9 cellular contexts compared by ENCODE assay signal in the genomic region with DNA sequence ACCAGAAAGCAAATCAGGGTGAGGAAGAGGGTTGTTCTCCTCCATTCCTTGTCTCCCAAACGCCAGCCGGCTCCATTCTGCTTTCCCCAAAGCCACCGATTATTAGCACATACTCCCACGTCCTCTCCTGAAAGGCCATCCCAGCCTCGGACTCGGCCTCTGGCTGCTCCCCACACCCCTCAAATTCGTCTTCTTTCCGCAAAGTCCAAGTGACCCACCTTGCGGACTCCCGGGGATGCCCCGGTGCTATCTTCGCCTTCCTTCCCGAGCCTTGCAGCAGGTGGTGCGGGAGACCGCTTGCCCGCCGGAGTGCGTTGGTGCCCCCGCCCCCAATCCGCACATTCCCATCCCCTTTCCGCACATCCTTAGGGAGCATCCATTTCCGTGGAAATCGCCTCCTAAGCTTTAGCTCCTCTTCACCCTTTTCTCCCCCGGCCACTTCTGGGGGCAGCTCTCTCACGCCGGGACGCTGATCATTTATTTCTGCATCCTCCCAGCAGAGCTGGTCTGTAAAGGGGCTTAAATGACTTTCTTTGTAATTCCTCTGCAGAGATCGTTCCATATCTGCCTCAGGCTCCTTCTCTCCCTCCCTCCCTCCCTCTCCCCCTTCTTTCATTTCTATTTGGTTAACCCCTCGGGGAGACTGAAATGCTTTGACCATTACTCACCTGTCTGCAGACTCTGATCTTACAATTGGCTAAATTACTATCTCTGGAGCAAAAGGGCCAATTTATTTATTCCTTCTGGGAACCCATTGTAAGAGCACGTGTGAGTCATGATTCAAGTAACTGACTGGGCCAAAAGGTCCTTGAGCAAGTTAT. TPM values are rescaled to one million over a fixed set of nuclear protein-coding genes. Genes with fewer than 3 reads are reported as not detected.
A peak's percentile ranks its signal among the peaks of the same experiment; 100 is the strongest.
DNase-seq lines count a peak whose midpoint lies in the region; ATAC-seq and TF ChIP-seq lines count a peak whose summit lies in the region.
"Had no signal": no experiment of that assay in that cellular context is flagged by ENCODE, and none has a peak within 500 bp of the region (broad histone marks: within the 10 kb centered on the region; RNA-seq: fewer than 3 reads in every experiment).

No MANE protein-coding gene starts in this region.

- H3K4me1 Mint-ChIP-seq in Calu3 (ENCODE audit: low read depth, unreplicated experiment), result peaks cover 8% of the 10 kb centered on the region
- no peaks in the 10 kb centered on the region for H3K4me1 Mint-ChIP-seq in effector memory CD8-positive, alpha-beta T cell (ENCODE audit: low read depth in 2 of 2)
- peaks cover 0 to 1% (median 0%) of the 10 kb centered on the region in 3 donors for H3K4me1 Mint-ChIP-seq in T-cell

- DNase-seq in Calu3 (peak; percentile 45), NCI-H748 treated with DMSO at 0.1 percent for 48 hours (lab: John Stamatoyannopoulos, UW) (peak; percentile 26), fibroblast of the aortic adventitia (ENCODE audit: low read depth) (peak; percentile 98), posterior vena cava (ENCODE audit: low spot score) (no peak), T-cell (no peak)
- DNase-seq in effector memory CD8-positive, alpha-beta T cell, result no peak

- no TSS peak for BruUV-seq in Calu3 (replicated peaks; lab: Mats Ljungman, UMichigan)

- intact Hi-C loops in Calu3 (cut with micrococcal nuclease; ENCODE audit: unreplicated experiment), result loop anchor here (2.0 to 10.0 kb wide), 10 partner anchors 154 to 1174 kb away; a partner anchor contains a TSS
- intact Hi-C loops in posterior vena cava (cut with DNase I), result no loop called here

- peak overlapping the region; percentile 85 for H3K4me3 Mint-ChIP-seq in Calu3 (ENCODE audit: low read depth, unreplicated experiment)
- peak overlapping the region in 1 of 2 donors; percentile 55 for H3K4me3 Mint-ChIP-seq in effector memory CD8-positive, alpha-beta T cell
- no peak overlapping the region for H3K4me3 Mint-ChIP-seq in T-cell

- no peak overlapping the region for H3K27ac ChIP-seq in parathyroid adenoma
- H3K27ac ChIP-seq: VCaP had no signal

- H3K4me1 ChIP-seq in parathyroid adenoma, result no peaks in the 10 kb centered on the region

- no peak for TF ChIP-seq CTCF in Calu3 (IDR thresholded peaks at IDR 0.05; ENCODE audit: unreplicated experiment)
- TF ChIP-seq CTCF in fibroblast of the aortic adventitia (IDR thresholded peaks at IDR 0.05; ENCODE audit: insufficient read depth, low read length), result no peak
- TF ChIP-seq CTCF in parathyroid adenoma (IDR thresholded peaks at IDR 0.05), result no peak

- H3K9ac ChIP-seq in parathyroid adenoma, result no peak overlapping the region

- H3K4me3 ChIP-seq in fibroblast of the aortic adventitia (ENCODE audit: low read depth, low read length), result peak overlapping the region; percentile 83
- peak overlapping the region; percentile 59 for H3K4me3 ChIP-seq in parathyroid adenoma (ENCODE audit: low read depth, low read length)

- H3K79me2 ChIP-seq in parathyroid adenoma, result no peaks in the 10 kb centered on the region

- H3K9me3 Mint-ChIP-seq in Calu3 (ENCODE audit: low read depth, unreplicated experiment) (no peaks in the 10 kb centered on the region), T-cell (peaks cover 0 to 2% (median 0%) of the 10 kb centered on the region in 3 donors)
- peaks cover 3 to 7% of the 10 kb centered on the region in 2 donors for H3K9me3 Mint-ChIP-seq in effector memory CD8-positive, alpha-beta T cell

- POLR2A ChIA-PET in T-cell (lab: Charles Lee), result no interaction called here

- CTCF ChIA-PET in Calu3 (lab: Charles Lee), result interaction anchor here (0.6 to 1.6 kb wide), 3 partner anchors 445 to 501 kb away, joined by 3 to 4 read pairs (median 3); no protein-coding TSS in a partner anchor
- CTCF ChIA-PET in T-cell (lab: Charles Lee), result no interaction called here

- H3K36me3 ChIP-seq in parathyroid adenoma (ENCODE audit: control insufficient read depth, insufficient read depth, low read length), result no peaks in the 10 kb centered on the region

- H3K4me2 ChIP-seq in parathyroid adenoma (ENCODE audit: low read length), result peak overlapping the region; percentile 89

- H3K36me3 Mint-ChIP-seq in Calu3 (ENCODE audit: insufficient read depth, unreplicated experiment) (peaks cover 38% of the 10 kb centered on the region), T-cell (no peaks in the 10 kb centered on the region)
- no peaks in the 10 kb centered on the region for H3K36me3 Mint-ChIP-seq in effector memory CD8-positive, alpha-beta T cell (ENCODE audit: insufficient read depth)

- no peaks in the 10 kb centered on the region for H3K9me3 ChIP-seq in parathyroid adenoma (ENCODE audit: control insufficient read depth, low read length)

- H3K27me3 Mint-ChIP-seq in Calu3 (ENCODE audit: unreplicated experiment), result no peaks in the 10 kb centered on the region
- H3K27me3 Mint-ChIP-seq in effector memory CD8-positive, alpha-beta T cell, result peaks cover 16 to 27% of the 10 kb centered on the region in 2 donors
- peaks cover 25 to 28% of the 10 kb centered on the region in 2 donors for H3K27me3 Mint-ChIP-seq in T-cell

- peak overlapping the region; percentile 57 for H2AFZ ChIP-seq in parathyroid adenoma

- ATAC-seq in HG02973 (IDR thresholded peaks at IDR 0.05; ENCODE audit: unreplicated experiment) (no peak), T-cell (replicated peaks in 1 of 4) (no peak)
- no peak for ATAC-seq in effector memory CD8-positive, alpha-beta T cell (replicated peaks)

- no peaks in the 10 kb centered on the region for H3K27me3 ChIP-seq in parathyroid adenoma (ENCODE audit: control insufficient read depth, insufficient read depth, low read length)

- H3K27ac Mint-ChIP-seq in Calu3 (ENCODE audit: unreplicated experiment), result peak overlapping the region; percentile 57
- no peak overlapping the region for H3K27ac Mint-ChIP-seq in effector memory CD8-positive, alpha-beta T cell
- no peak overlapping the region for H3K27ac Mint-ChIP-seq in T-cell

RNA-seq across cellular contexts. Expression of a gene that starts 1.2 kb away (rescaled TPM):
- total RNA-seq in Calu3 (2022) (15.8 and 34.3 TPM in 2 replicates), fibroblast of the aortic adventitia (ENCODE audit: low replicate concordance) (0.74 and 25.2 TPM in 2 replicates), posterior vena cava (under 1 TPM; 0.19 to 0.33 TPM), T-cell (under 1 TPM in 1 of 5 donors, not detected in 4; 0.15 TPM)

Comparison
In these comparisons a context has a peak if more than half of its experiments do, and no peak if none do; other contexts are left out.
1. DNase-seq: peak in Calu3 (single experiment), NCI-H748 treated with DMSO at 0.1 percent for 48 hours (single experiment) and fibroblast of the aortic adventitia (single experiment); none in posterior vena cava (single experiment), effector memory CD8-positive, alpha-beta T cell (0 of 3) and T-cell (0 of 34).